19 cellular contexts compared by ENCODE assay signal in genomic region chr14:90056821-90057220, GRCh38. TPM values are rescaled to one million over a fixed set of nuclear protein-coding genes. Genes with fewer than 3 reads are reported as not detected.
DNase-seq lines count a peak whose midpoint lies in the region; ATAC-seq and TF ChIP-seq lines count a peak whose summit lies in the region.
"Had no signal": no experiment of that assay in that cellular context is flagged by ENCODE, and none has a peak within 500 bp of the region (broad histone marks: within the 10 kb centered on the region; RNA-seq: fewer than 3 reads in every experiment).

No MANE protein-coding gene starts in this region.

- H3K4me3 Mint-ChIP-seq in WTC11: no peak overlapping the region
- no peak overlapping the region for H3K4me3 Mint-ChIP-seq in type B pancreatic cell
- H3K4me3 Mint-ChIP-seq: CD4-positive, alpha-beta T cell; H9 had no signal

- no peak overlapping the region for H3K4me2 ChIP-seq in mesendoderm (ENCODE audit: low read length)
- H3K4me2 ChIP-seq: A549 had no signal

- no peaks in the 10 kb centered on the region for H3K79me1 ChIP-seq in mesendoderm (ENCODE audit: low read length)

- no peak overlapping the region for H3K27ac ChIP-seq in mesendoderm (ENCODE audit: low read depth, low read length)
- H3K27ac ChIP-seq: 22Rv1, A549, C4-2B, GM23248, HL-60 had no signal

- TF ChIP-seq CTCF in WTC11 (IDR thresholded peaks at IDR 0.05): no peak
- TF ChIP-seq CTCF in type B pancreatic cell (conservative IDR thresholded peaks at IDR 0.05): no peak

- H3K4me1 Mint-ChIP-seq in WTC11 (peaks cover 25% of the 10 kb centered on the region), type B pancreatic cell (ENCODE audit: unreplicated experiment) (no peaks in the 10 kb centered on the region)

- DNase-seq in NCI-H2171 treated with DMSO at 0.1 percent for 48 hours (lab: John Stamatoyannopoulos, UW) (peak; percentile 16), NCI-H2171 (lab: John Stamatoyannopoulos, UW) (no peak), WTC11 (ENCODE audit: low spot score) (peak; percentile 35), iPS-NIHi11 (ENCODE audit: low spot score) (peak; percentile 30), mesendoderm (peak; percentile 20), NCI-H2107 (lab: John Stamatoyannopoulos, UW) (no peak), posterior vena cava (ENCODE audit: low spot score) (no peak), type B pancreatic cell (ENCODE audit: extremely low spot score, unreplicated experiment) (no peak)
- DNase-seq: AML-193; Caco-2; CD4-positive, alpha-beta T cell; GDM1; GM23248; H9 had no signal

- H3K4ac ChIP-seq in mesendoderm (ENCODE audit: low read depth, low read length): no peak overlapping the region

- H2AK5ac ChIP-seq in mesendoderm (ENCODE audit: low read length): no peak overlapping the region

- no peak overlapping the region for H4K8ac ChIP-seq in mesendoderm (ENCODE audit: low read depth, low read length)

- no peaks in the 10 kb centered on the region for H3K4me1 ChIP-seq in mesendoderm (ENCODE audit: control insufficient read depth, low read depth, low read length)

- WGBS in mesendoderm (ENCODE audit: extremely low coverage, insufficient coverage, low lambda C conversion rate): no CpG with 5 or more reads among the region's 8 CpGs

- H3K9ac ChIP-seq in mesendoderm (ENCODE audit: low read length): no peak overlapping the region
- H3K9ac ChIP-seq: GM23248 had no signal

- intact Hi-C loops in posterior vena cava (cut with DNase I): no loop called here

- no peak overlapping the region for H4K5ac ChIP-seq in mesendoderm (ENCODE audit: low read length)

- POLR2A ChIA-PET in WTC11 (lab: Charles Lee): no interaction called here

- no peak overlapping the region for H3K23ac ChIP-seq in mesendoderm (ENCODE audit: low read length)

- H3K18ac ChIP-seq in mesendoderm (ENCODE audit: low read length): no peak overlapping the region

- H3K27ac Mint-ChIP-seq in WTC11: no peak overlapping the region
- H3K27ac Mint-ChIP-seq in type B pancreatic cell: no peak overlapping the region
- H3K27ac Mint-ChIP-seq: CD4-positive, alpha-beta T cell; H9 had no signal

- no peak for ATAC-seq in WTC11
- ATAC-seq: A549 had no signal

- CTCF ChIA-PET in WTC11 (lab: Charles Lee): interaction anchor here (0.9 to 1.3 kb wide), 3 partner anchors 84 to 128 kb away, joined by 3 to 9 read pairs (median 4); no protein-coding TSS in a partner anchor

- no peak overlapping the region for H2BK15ac ChIP-seq in mesendoderm (replicated peaks; ENCODE audit: low read depth)

- no peak overlapping the region for H2BK120ac ChIP-seq in mesendoderm (ENCODE audit: low read depth, low read length)

- H3K27me3 ChIP-seq in mesendoderm (ENCODE audit: insufficient read depth, low read length, poor library complexity): peaks cover 3% of the 10 kb centered on the region

- H3K36me3 ChIP-seq in mesendoderm (ENCODE audit: control insufficient read depth, insufficient read depth, low read length): no peaks in the 10 kb centered on the region

- H3K9me3 Mint-ChIP-seq in WTC11 (no peaks in the 10 kb centered on the region), type B pancreatic cell (no peaks in the 10 kb centered on the region)
- H3K9me3 Mint-ChIP-seq: CD4-positive, alpha-beta T cell had no signal

- H3K4me3 ChIP-seq in mesendoderm (ENCODE audit: low read length): no peak overlapping the region
- H3K4me3 ChIP-seq: A549, GM23248 had no signal

- H3K79me2 ChIP-seq in mesendoderm (ENCODE audit: control insufficient read depth, insufficient read depth, low read length): no peaks in the 10 kb centered on the region

- H3K27me3 Mint-ChIP-seq in WTC11 (ENCODE audit: low read depth): peaks cover 48% of the 10 kb centered on the region
- peaks cover 78% of the 10 kb centered on the region for H3K27me3 Mint-ChIP-seq in type B pancreatic cell

- no peak overlapping the region for H3K56ac ChIP-seq in mesendoderm (ENCODE audit: low read length)

- H3K36me3 Mint-ChIP-seq in WTC11: no peaks in the 10 kb centered on the region
- H3K36me3 Mint-ChIP-seq in type B pancreatic cell: no peaks in the 10 kb centered on the region

- H2BK5ac ChIP-seq in mesendoderm (ENCODE audit: low read length): no peak overlapping the region

TF ChIP-seq in WTC11, 78 proteins besides CTCF, POLR2A, EP300 and RAD21:
- no peak for TF ChIP-seq GRHL2 (CRISPR knock-in tag; IDR thresholded peaks at IDR 0.05; ENCODE audit: insufficient replicate concordance, severe bottlenecking)
- no peak for TF ChIP-seq GABPB1 (CRISPR knock-in tag; IDR thresholded peaks at IDR 0.05)
- no peak for TF ChIP-seq FOXK1 (CRISPR knock-in tag; IDR thresholded peaks at IDR 0.05)
- no peak for TF ChIP-seq IRF2 (CRISPR knock-in tag; IDR thresholded peaks at IDR 0.05; ENCODE audit: borderline replicate concordance, low read depth)
- TF ChIP-seq USF2 (CRISPR knock-in tag; IDR thresholded peaks at IDR 0.05): no peak
- no peak for TF ChIP-seq ZSCAN18 (CRISPR knock-in tag; IDR thresholded peaks at IDR 0.05)
- TF ChIP-seq TEAD1 (CRISPR knock-in tag; IDR thresholded peaks at IDR 0.05): no peak
- no peak for TF ChIP-seq E2F4 (CRISPR knock-in tag; IDR thresholded peaks at IDR 0.05; ENCODE audit: borderline replicate concordance, low read depth)
- no peak for TF ChIP-seq OVOL2 (CRISPR knock-in tag; IDR thresholded peaks at IDR 0.05; ENCODE audit: borderline replicate concordance)
- no peak for TF ChIP-seq USF1 (CRISPR knock-in tag; IDR thresholded peaks at IDR 0.05)
TF ChIP-seq in WTC11: peak in this region for 0.

RNA-seq across cellular contexts. Expression of gene KCNK13, which starts 5.0 kb away (rescaled TPM):
- total RNA-seq in WTC11 (2021): 0.14 to 0.27 TPM (median 0.17 TPM) in 3 replicates
- 0.28 TPM for polyA plus RNA-seq in mesendoderm (2013, experiment 1 of 2)
- 0.21 TPM for polyA plus RNA-seq in mesendoderm (2013, experiment 2 of 2)
- 1 to 10 TPM in 1 of 2 donors, under 1 TPM in 1; 0.56 to 1.1 TPM for total RNA-seq in posterior vena cava
- total RNA-seq in type B pancreatic cell (ENCODE audit: low replicate concordance): 3.2 and 3.8 TPM in 2 replicates
- total RNA-seq: Caco-2; CD4-positive, alpha-beta T cell; GM23248 had no signal
- polyA plus RNA-seq: A549, BJ, GM23248 had no signal

Comparison
In these comparisons a context has a peak if more than half of its experiments do, and no peak if none do; other contexts are left out.
1. DNase-seq: peak in NCI-H2171 treated with DMSO at 0.1 percent for 48 hours (single experiment), WTC11 (single experiment), iPS-NIHi11 (single experiment) and mesendoderm (single experiment); none in NCI-H2171 (single experiment), NCI-H2107 (single experiment), posterior vena cava (single experiment) and type B pancreatic cell (single experiment).